ENCODE assay signal across 8 cellular contexts in the genomic region with DNA sequence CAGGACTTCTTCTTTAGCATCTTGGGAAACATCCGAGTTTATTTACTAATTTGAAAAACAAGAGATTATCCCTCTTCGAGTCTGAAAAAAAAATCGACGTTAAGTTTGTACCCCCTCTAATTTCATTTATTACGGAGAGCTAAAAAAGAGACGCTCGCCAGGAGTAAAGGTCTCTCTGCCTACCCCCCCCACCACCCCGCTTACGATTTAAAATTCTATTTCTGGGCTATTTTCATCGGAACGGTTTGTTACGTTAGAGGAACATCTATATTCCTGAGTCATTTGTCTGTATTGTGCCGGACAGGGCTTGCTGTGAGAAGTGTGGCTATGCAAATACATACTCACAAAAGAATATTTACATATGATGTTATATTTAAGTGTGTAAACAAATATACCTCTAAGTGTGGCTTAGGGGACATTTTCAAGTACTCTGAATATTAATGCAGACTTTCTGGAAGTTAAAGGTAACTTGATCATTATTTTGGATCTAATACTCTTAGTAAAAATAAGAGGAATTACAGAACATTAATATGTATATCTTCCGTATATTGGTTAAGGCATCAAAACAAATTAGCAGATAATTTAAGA. TPM values are rescaled to one million over a fixed set of nuclear protein-coding genes. Genes with fewer than 3 reads are reported as not detected.
DNase-seq lines count a peak whose midpoint lies in the region; ATAC-seq lines count a peak whose summit lies in the region.

No MANE protein-coding gene starts in this region.

- CTCF ChIA-PET in activated naive CD4-positive, alpha-beta T cell treated with anti-CD3 and anti-CD28 coated beads for 36 hours (lab: Charles Lee): interaction anchor here (1.0 to 1.2 kb wide), 2 partner anchors 11 to 323 kb away, joined by 4 to 5 read pairs; no protein-coding TSS in a partner anchor

- peak overlapping the region; percentile 67 for H3K4me3 Mint-ChIP-seq in activated naive CD4-positive, alpha-beta T cell treated with anti-CD3 and anti-CD28 coated beads for 36 hours
- peak overlapping the region; percentile 93 to 94 for H3K4me3 Mint-ChIP-seq in effector memory CD8-positive, alpha-beta T cell
- H3K4me3 Mint-ChIP-seq in stimulated activated naive CD8-positive, alpha-beta T cell treated with anti-CD3 and anti-CD28 coated beads, Interleukin-15, amount 100 ng/mL, for 72 hours: peak overlapping the region; percentile 91 to 95

- intact Hi-C loops in activated naive CD4-positive, alpha-beta T cell treated with anti-CD3 and anti-CD28 coated beads for 36 hours (cut with micrococcal nuclease): loop anchor here (5.0 kb wide), 4 partner anchors 325 to 695 kb away; partner anchors contain the start of genes MFSD1 and PTX3
- intact Hi-C loops in Right ventricle myocardium superior (cut with DNase I): no loop called here

- ATAC-seq in effector memory CD8-positive, alpha-beta T cell (replicated peaks): no peak
- ATAC-seq in stimulated activated naive CD8-positive, alpha-beta T cell treated with anti-CD3 and anti-CD28 coated beads, Interleukin-15, amount 100 ng/mL, for 72 hours: no peak
- ATAC-seq in HG03039 (IDR thresholded peaks at IDR 0.05; ENCODE audit: unreplicated experiment) (no peak), Right ventricle myocardium superior (ENCODE audit: poor library complexity) (no peak)

- H3K36me3 Mint-ChIP-seq in activated naive CD4-positive, alpha-beta T cell treated with anti-CD3 and anti-CD28 coated beads for 36 hours (ENCODE audit: low read depth): peaks cover under 1% of the 10 kb centered on the region
- H3K36me3 Mint-ChIP-seq in effector memory CD8-positive, alpha-beta T cell (ENCODE audit: insufficient read depth): peaks cover 46% of the 10 kb centered on the region

- H3K9me3 Mint-ChIP-seq in activated naive CD4-positive, alpha-beta T cell treated with anti-CD3 and anti-CD28 coated beads for 36 hours: no peaks in the 10 kb centered on the region
- no peaks in the 10 kb centered on the region for H3K9me3 Mint-ChIP-seq in effector memory CD8-positive, alpha-beta T cell
- H3K9me3 Mint-ChIP-seq in stimulated activated naive CD8-positive, alpha-beta T cell treated with anti-CD3 and anti-CD28 coated beads, Interleukin-15, amount 100 ng/mL, for 72 hours: no peaks in the 10 kb centered on the region

- no peak overlapping the region for H3K27ac Mint-ChIP-seq in activated naive CD4-positive, alpha-beta T cell treated with anti-CD3 and anti-CD28 coated beads for 36 hours
- peak overlapping the region in 1 of 2 donors; percentile 97 for H3K27ac Mint-ChIP-seq in effector memory CD8-positive, alpha-beta T cell
- no peak overlapping the region for H3K27ac Mint-ChIP-seq in stimulated activated naive CD8-positive, alpha-beta T cell treated with anti-CD3 and anti-CD28 coated beads, Interleukin-15, amount 100 ng/mL, for 72 hours

- peaks cover 69% of the 10 kb centered on the region for H3K4me1 Mint-ChIP-seq in activated naive CD4-positive, alpha-beta T cell treated with anti-CD3 and anti-CD28 coated beads for 36 hours (ENCODE audit: low read depth)
- peaks cover 57% of the 10 kb centered on the region in 2 donors for H3K4me1 Mint-ChIP-seq in effector memory CD8-positive, alpha-beta T cell (ENCODE audit: low read depth in 2 of 2)
- peaks cover 75% of the 10 kb centered on the region for H3K4me1 Mint-ChIP-seq in stimulated activated naive CD8-positive, alpha-beta T cell treated with anti-CD3 and anti-CD28 coated beads, Interleukin-15, amount 100 ng/mL, for 72 hours

- H3K27me3 Mint-ChIP-seq in activated naive CD4-positive, alpha-beta T cell treated with anti-CD3 and anti-CD28 coated beads for 36 hours (ENCODE audit: low read depth): peaks cover 58% of the 10 kb centered on the region
- H3K27me3 Mint-ChIP-seq in effector memory CD8-positive, alpha-beta T cell: peaks cover 44 to 60% of the 10 kb centered on the region in 2 donors
- H3K27me3 Mint-ChIP-seq in stimulated activated naive CD8-positive, alpha-beta T cell treated with anti-CD3 and anti-CD28 coated beads, Interleukin-15, amount 100 ng/mL, for 72 hours: peaks cover 66% of the 10 kb centered on the region

- DNase-seq in activated naive CD4-positive, alpha-beta T cell treated with anti-CD3 and anti-CD28 coated beads for 36 hours: no peak
- DNase-seq in activated naive CD4-positive, alpha-beta T cell treated with anti-CD3 and anti-CD28 coated beads, Interleukin-2, amount 50 U/mL, for 16 hours: no peak
- peak; percentile 39 for DNase-seq in NCI-H2029 (lab: John Stamatoyannopoulos, UW)
- no peak for DNase-seq in effector memory CD8-positive, alpha-beta T cell
- no peak for DNase-seq in stimulated activated naive CD8-positive, alpha-beta T cell treated with anti-CD3 and anti-CD28 coated beads, Interleukin-15, amount 100 ng/mL, for 72 hours
- DNase-seq in NCI-H187 treated with DMSO at 0.1 percent for 48 hours (lab: John Stamatoyannopoulos, UW): no peak
- no peak for DNase-seq in Right ventricle myocardium superior

RNA-seq across cellular contexts. Expression of gene SHOX2, which starts 1.4 kb away (rescaled TPM):
- not detected for total RNA-seq in activated naive CD4-positive, alpha-beta T cell treated with anti-CD3 and anti-CD28 coated beads for 36 hours
- 0.27 TPM for total RNA-seq in Right ventricle myocardium superior

RNA-seq across cellular contexts. Expression of gene RSRC1, which starts 2.3 kb away (rescaled TPM):
- total RNA-seq in activated naive CD4-positive, alpha-beta T cell treated with anti-CD3 and anti-CD28 coated beads for 36 hours: 10 to 100 TPM; 48.4 to 50.1 TPM
- 19.5 TPM for total RNA-seq in Right ventricle myocardium superior
